ENCODE assay signal across 12 cellular contexts in genomic region chr6:80235647-80236046, GRCh38.
DNase-seq lines count a peak whose midpoint lies in the region.
"Had no signal": no experiment of that assay in that cellular context is flagged by ENCODE, and none has a peak within 500 bp of the region (broad histone marks: within the 10 kb centered on the region; RNA-seq: fewer than 3 reads in every experiment).

No MANE protein-coding gene starts in this region.

- H3K4me3 ChIP-seq in H7 (ENCODE audit: insufficient read depth, low read depth, low read length): no peak overlapping the region
- H3K4me3 ChIP-seq: A549 had no signal

- no peaks in the 10 kb centered on the region for H3K27me3 ChIP-seq in H7 (ENCODE audit: control insufficient read depth, insufficient read depth, low read length)

- H3K36me3 ChIP-seq in H7 (replicated peaks; ENCODE audit: control insufficient read depth, insufficient read depth, low read length): no peaks in the 10 kb centered on the region

- peak; percentile 23 for DNase-seq in OCI-M1 (lab: John Stamatoyannopoulos, UW)
- peak; percentile 40 for DNase-seq in medulla oblongata (ENCODE audit: extremely low spot score)
- DNase-seq in pons (ENCODE audit: low spot score): peak; percentile 25
- no peak for DNase-seq in DMS79 (lab: John Stamatoyannopoulos, UW)
- DNase-seq in H7: no peak
- DNase-seq in NCI-H526 treated with DMSO at 0.1 percent for 48 hours (lab: John Stamatoyannopoulos, UW): no peak
- DNase-seq: CD8-positive, alpha-beta T cell; COR-L47; DMS153; DND-41; GDM1 had no signal

Comparison
In these comparisons a context has a peak if more than half of its experiments do, and no peak if none do; other contexts are left out.
1. DNase-seq: peak in OCI-M1 (single experiment), medulla oblongata (single experiment) and pons (single experiment); none in DMS79 (single experiment), H7 (single experiment) and NCI-H526 treated with DMSO at 0.1 percent for 48 hours (single experiment).